14 cellular contexts compared by ENCODE assay signal in genomic region chr7:104137971-104138370, GRCh38.
DNase-seq lines count a peak whose midpoint lies in the region; ATAC-seq lines count a peak whose summit lies in the region.
"Had no signal": no experiment of that assay in that cellular context is flagged by ENCODE, and none has a peak within 500 bp of the region (broad histone marks: within the 10 kb centered on the region; RNA-seq: fewer than 3 reads in every experiment).

No MANE protein-coding gene starts in this region.

- DNase-seq in H4 (ENCODE audit: low spot score) (peak; percentile 7), amniotic epithelial cell (ENCODE audit: low read depth) (peak; percentile 60), foreskin melanocyte (peak; percentile 68), stromal cell of bone marrow (ENCODE audit: low read depth) (peak; percentile 36), NCI-H2196 treated with DMSO at 0.1 percent for 48 hours (lab: John Stamatoyannopoulos, UW; ENCODE audit: unreplicated experiment) (no peak)
- no peak for DNase-seq in central memory CD4-positive, alpha-beta T cell
- DNase-seq: activated CD8-positive, alpha-beta memory T cell treated with anti-CD3 and anti-CD28 coated beads, Interleukin-2, amount 10 ng/mL, durations not matched to agents 7 days and 5 days; activated naive CD8-positive, alpha-beta T cell treated with anti-CD3 and anti-CD28 coated beads, Interleukin-2, amount 50 U/mL, for 24 hours; Caco-2; NCI-H1694 treated with DMSO at 0.1 percent for 48 hours; NCI-H774; SIG-M5 had no signal

- ATAC-seq in HG02938 (IDR thresholded peaks at IDR 0.05; ENCODE audit: unreplicated experiment) (no peak), HG02870 (IDR thresholded peaks at IDR 0.05; ENCODE audit: unreplicated experiment) (no peak)
- ATAC-seq: activated CD8-positive, alpha-beta memory T cell treated with anti-CD3 and anti-CD28 coated beads, Interleukin-2, amount 10 ng/mL, durations not matched to agents 7 days and 5 days; activated naive CD8-positive, alpha-beta T cell treated with anti-CD3 and anti-CD28 coated beads, Interleukin-2, amount 50 U/mL, for 24 hours had no signal

Comparison
In these comparisons a context has a peak if more than half of its experiments do, and no peak if none do; other contexts are left out.
1. DNase-seq: peak in H4 (single experiment), amniotic epithelial cell (single experiment), foreskin melanocyte (single experiment) and stromal cell of bone marrow (single experiment); none in central memory CD4-positive, alpha-beta T cell (single experiment) and NCI-H2196 treated with DMSO at 0.1 percent for 48 hours (single experiment).